In the genomic region with DNA sequence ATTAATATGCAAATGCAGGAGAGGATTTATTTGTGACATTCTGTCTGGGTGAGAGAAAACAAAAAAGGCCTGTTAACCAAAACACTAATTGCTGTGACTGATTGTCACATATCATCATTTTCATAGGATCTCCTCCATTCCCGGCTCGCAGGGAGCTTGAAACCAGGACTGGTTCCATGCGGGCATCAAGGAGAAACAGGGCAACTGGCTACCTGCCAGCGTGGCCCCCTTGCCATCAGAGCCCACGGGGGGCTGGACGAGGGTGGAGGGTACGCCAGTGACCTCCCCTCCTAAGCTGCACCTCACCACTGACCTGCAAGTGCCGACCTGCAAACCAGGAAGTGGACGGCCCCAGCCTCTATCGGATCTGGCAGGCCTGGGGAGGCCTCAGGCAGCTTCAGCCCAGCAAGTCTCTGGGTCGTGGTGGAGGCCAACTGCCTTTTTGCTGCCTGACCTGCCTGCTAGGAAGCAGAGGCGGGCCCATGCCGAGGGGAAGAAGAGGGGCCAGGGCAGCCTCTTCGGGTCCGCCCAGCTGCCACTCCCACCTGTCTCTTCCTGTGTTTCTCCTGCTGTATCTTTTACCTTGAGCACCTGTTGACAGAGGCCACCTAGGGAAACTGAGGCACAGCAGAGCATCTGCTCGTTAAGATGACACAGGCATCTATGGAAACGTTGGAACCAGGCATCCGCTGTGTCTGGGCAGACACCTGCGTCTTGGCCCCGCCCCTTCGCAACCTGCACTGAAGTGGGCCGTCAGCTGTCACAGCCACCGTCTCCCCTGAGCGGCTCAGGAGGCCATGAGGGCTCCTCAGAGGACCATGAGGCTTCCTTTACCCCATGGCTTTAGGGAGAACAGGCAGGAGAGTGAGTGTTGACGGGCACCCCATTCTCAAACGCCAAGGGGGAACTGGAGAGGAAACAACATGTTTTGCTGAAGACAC, we compare ENCODE assay signal across 1 cellular context.
A peak's percentile ranks its signal among the peaks of the same experiment; 100 is the strongest.
TF ChIP-seq lines count a peak whose summit lies in the region.

No MANE protein-coding gene starts in this region.

TF ChIP-seq in K562, 482 proteins besides CTCF, POLR2A, EP300 and RAD21 (continued from another document):
- TF ChIP-seq, protein P1, sequence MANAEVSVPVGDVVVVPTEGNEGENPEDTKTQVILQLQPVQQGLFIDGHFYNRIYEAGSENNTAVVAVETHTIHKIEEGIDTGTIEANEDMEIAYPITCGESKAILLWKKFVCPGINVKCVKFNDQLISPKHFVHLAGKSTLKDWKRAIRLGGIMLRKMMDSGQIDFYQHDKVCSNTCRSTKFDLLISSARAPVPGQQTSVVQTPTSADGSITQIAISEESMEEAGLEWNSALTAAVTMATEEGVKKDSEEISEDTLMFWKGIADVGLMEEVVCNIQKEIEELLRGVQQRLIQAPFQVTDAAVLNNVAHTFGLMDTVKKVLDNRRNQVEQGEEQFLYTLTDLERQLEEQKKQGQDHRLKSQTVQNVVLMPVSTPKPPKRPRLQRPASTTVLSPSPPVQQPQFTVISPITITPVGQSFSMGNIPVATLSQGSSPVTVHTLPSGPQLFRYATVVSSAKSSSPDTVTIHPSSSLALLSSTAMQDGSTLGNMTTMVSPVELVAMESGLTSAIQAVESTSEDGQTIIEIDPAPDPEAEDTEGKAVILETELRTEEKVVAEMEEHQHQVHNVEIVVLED (CRISPR knock-in tag; IDR thresholded peaks at IDR 0.05), result no peak
- TF ChIP-seq SRF (CRISPR knock-in tag; IDR thresholded peaks at IDR 0.05) (no peak), ZFP36 (IDR thresholded peaks at IDR 0.05; ENCODE audit: low read depth, low read length, partially characterized antibody) (no peak), HDGF (IDR thresholded peaks at IDR 0.05) (no peak), CCAR2 (IDR thresholded peaks at IDR 0.05; ENCODE audit: low read depth, low read length) (no peak), PCBP2 (IDR thresholded peaks at IDR 0.05; ENCODE audit: low read depth, low read length, poor library complexity, severe bottlenecking) (no peak), RFX1 (IDR thresholded peaks at IDR 0.05) (no peak), SNRNP70 (optimal IDR thresholded peaks at IDR 0.05; ENCODE audit: low read depth, low read length) (no peak), ZC3H4 (CRISPR knock-in tag; IDR thresholded peaks at IDR 0.05; ENCODE audit: borderline replicate concordance) (no peak), GTF2E2 (tag; IDR thresholded peaks at IDR 0.05) (0 out of 2 replicates have a peak, but pooled peaks have one; percentile 38), ZNF217 (CRISPR knock-in tag; IDR thresholded peaks at IDR 0.05) (no peak), CHD2 (IDR thresholded peaks at IDR 0.05; ENCODE audit: low read depth, low read length) (no peak), SMAD2 (IDR thresholded peaks at IDR 0.05; ENCODE audit: low read depth, low read length) (no peak), ZNF431 (CRISPR knock-in tag; IDR thresholded peaks at IDR 0.05) (no peak), ZZZ3 (IDR thresholded peaks at IDR 0.05) (no peak), SIN3B (IDR thresholded peaks at IDR 0.05; ENCODE audit: low read depth) (no peak), ZNF780A (CRISPR knock-in tag; IDR thresholded peaks at IDR 0.05) (no peak), ZNF583 (CRISPR knock-in tag; IDR thresholded peaks at IDR 0.05) (no peak), ZNF253 (CRISPR knock-in tag; conservative IDR thresholded peaks at IDR 0.05) (no peak), ZNF263 (CRISPR knock-in tag; IDR thresholded peaks at IDR 0.05; ENCODE audit: borderline replicate concordance) (peak; percentile 34; the same call in 1 of the 2 replicates), MYC (IDR thresholded peaks at IDR 0.05; ENCODE audit: low read depth, low read length) (no peak), MYC (CRISPR knock-in tag; IDR thresholded peaks at IDR 0.05; ENCODE audit: borderline replicate concordance, low read depth) (no peak), RAD51 (IDR thresholded peaks at IDR 0.05; ENCODE audit: borderline replicate concordance, low read depth) (no peak), NFIC (IDR thresholded peaks at IDR 0.05) (peak; percentile 25; the same call in 1 of the 2 replicates)
- TF ChIP-seq, protein P2, sequence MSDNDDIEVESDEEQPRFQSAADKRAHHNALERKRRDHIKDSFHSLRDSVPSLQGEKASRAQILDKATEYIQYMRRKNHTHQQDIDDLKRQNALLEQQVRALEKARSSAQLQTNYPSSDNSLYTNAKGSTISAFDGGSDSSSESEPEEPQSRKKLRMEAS (CRISPR knock-in tag; IDR thresholded peaks at IDR 0.05), result 0 out of 2 replicates have a peak, but pooled peaks have one; percentile 29
- TF ChIP-seq, protein P3, sequence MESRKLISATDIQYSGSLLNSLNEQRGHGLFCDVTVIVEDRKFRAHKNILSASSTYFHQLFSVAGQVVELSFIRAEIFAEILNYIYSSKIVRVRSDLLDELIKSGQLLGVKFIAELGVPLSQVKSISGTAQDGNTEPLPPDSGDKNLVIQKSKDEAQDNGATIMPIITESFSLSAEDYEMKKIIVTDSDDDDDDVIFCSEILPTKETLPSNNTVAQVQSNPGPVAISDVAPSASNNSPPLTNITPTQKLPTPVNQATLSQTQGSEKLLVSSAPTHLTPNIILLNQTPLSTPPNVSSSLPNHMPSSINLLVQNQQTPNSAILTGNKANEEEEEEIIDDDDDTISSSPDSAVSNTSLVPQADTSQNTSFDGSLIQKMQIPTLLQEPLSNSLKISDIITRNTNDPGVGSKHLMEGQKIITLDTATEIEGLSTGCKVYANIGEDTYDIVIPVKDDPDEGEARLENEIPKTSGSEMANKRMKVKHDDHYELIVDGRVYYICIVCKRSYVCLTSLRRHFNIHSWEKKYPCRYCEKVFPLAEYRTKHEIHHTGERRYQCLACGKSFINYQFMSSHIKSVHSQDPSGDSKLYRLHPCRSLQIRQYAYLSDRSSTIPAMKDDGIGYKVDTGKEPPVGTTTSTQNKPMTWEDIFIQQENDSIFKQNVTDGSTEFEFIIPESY (CRISPR knock-in tag; IDR thresholded peaks at IDR 0.05), result no peak
- TF ChIP-seq, protein P4, sequence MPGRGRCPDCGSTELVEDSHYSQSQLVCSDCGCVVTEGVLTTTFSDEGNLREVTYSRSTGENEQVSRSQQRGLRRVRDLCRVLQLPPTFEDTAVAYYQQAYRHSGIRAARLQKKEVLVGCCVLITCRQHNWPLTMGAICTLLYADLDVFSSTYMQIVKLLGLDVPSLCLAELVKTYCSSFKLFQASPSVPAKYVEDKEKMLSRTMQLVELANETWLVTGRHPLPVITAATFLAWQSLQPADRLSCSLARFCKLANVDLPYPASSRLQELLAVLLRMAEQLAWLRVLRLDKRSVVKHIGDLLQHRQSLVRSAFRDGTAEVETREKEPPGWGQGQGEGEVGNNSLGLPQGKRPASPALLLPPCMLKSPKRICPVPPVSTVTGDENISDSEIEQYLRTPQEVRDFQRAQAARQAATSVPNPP (IDR thresholded peaks at IDR 0.05; ENCODE audit: borderline replicate concordance, insufficient read depth, insufficient read length), result no peak
- TF ChIP-seq, protein P5, sequence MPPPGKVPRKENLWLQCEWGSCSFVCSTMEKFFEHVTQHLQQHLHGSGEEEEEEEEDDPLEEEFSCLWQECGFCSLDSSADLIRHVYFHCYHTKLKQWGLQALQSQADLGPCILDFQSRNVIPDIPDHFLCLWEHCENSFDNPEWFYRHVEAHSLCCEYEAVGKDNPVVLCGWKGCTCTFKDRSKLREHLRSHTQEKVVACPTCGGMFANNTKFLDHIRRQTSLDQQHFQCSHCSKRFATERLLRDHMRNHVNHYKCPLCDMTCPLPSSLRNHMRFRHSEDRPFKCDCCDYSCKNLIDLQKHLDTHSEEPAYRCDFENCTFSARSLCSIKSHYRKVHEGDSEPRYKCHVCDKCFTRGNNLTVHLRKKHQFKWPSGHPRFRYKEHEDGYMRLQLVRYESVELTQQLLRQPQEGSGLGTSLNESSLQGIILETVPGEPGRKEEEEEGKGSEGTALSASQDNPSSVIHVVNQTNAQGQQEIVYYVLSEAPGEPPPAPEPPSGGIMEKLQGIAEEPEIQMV (tag; conservative IDR thresholded peaks at IDR 0.05; ENCODE audit: low read depth), result no peak
- TF ChIP-seq, protein P6, sequence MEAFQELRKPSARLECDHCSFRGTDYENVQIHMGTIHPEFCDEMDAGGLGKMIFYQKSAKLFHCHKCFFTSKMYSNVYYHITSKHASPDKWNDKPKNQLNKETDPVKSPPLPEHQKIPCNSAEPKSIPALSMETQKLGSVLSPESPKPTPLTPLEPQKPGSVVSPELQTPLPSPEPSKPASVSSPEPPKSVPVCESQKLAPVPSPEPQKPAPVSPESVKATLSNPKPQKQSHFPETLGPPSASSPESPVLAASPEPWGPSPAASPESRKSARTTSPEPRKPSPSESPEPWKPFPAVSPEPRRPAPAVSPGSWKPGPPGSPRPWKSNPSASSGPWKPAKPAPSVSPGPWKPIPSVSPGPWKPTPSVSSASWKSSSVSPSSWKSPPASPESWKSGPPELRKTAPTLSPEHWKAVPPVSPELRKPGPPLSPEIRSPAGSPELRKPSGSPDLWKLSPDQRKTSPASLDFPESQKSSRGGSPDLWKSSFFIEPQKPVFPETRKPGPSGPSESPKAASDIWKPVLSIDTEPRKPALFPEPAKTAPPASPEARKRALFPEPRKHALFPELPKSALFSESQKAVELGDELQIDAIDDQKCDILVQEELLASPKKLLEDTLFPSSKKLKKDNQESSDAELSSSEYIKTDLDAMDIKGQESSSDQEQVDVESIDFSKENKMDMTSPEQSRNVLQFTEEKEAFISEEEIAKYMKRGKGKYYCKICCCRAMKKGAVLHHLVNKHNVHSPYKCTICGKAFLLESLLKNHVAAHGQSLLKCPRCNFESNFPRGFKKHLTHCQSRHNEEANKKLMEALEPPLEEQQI (IDR thresholded peaks at IDR 0.05), result no peak
